ENCODE assay signal across 1 cellular context in genomic region chr5:122019936-122020590, GRCh38.
TF ChIP-seq lines count a peak whose summit lies in the region.

No MANE protein-coding gene starts in this region.

TF ChIP-seq in WTC11, 78 proteins besides CTCF, POLR2A, EP300 and RAD21 (continued from another document):
- TF ChIP-seq GTF2I (CRISPR knock-in tag; conservative IDR thresholded peaks at IDR 0.05) (no peak), ZNF138 (CRISPR knock-in tag; conservative IDR thresholded peaks at IDR 0.05) (no peak)
- TF ChIP-seq, protein P1, sequence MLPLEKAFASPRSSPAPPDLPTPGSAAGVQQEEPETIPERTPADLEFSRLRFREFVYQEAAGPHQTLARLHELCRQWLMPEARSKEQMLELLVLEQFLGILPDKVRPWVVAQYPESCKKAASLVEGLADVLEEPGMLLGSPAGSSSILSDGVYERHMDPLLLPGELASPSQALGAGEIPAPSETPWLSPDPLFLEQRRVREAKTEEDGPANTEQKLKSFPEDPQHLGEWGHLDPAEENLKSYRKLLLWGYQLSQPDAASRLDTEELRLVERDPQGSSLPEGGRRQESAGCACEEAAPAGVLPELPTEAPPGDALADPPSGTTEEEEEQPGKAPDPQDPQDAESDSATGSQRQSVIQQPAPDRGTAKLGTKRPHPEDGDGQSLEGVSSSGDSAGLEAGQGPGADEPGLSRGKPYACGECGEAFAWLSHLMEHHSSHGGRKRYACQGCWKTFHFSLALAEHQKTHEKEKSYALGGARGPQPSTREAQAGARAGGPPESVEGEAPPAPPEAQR (CRISPR knock-in tag; IDR thresholded peaks at IDR 0.05) = no peak
